In genomic region chr12:2877047-2877958, GRCh38 we compare ENCODE assay signal across 8 cellular contexts. TPM values are rescaled to one million over a fixed set of nuclear protein-coding genes. Genes with fewer than 3 reads are reported as not detected.
DNase-seq lines count a peak whose midpoint lies in the region; FAIRE-seq and TF ChIP-seq lines count a peak whose summit lies in the region.

Gene FOXM1 (minus strand): TSS chr12:2877174. CDS start chr12:2874478, 2,696 bp downstream.
Gene RHNO1 (plus strand): TSS chr12:2877223. CDS start chr12:2885367, 8,144 bp downstream.

- H3K27me3 Mint-ChIP-seq in neural crest cell (ENCODE audit: low read depth), result no peaks in the 10 kb centered on the region

- H3K4me3 ChIP-seq in fibroblast of villous mesenchyme (ENCODE audit: low read depth, low read length) (peak within 1 kb of the TSS; percentile 82), stomach (peak within 1 kb of the TSS; percentile 83 to 99 (median 95))

- DNase-seq in EL, result peak; percentile 87
- peak; percentile 89 for DNase-seq in H54 (ENCODE audit: insufficient read length, low spot score)
- peak; percentile 84 for DNase-seq in M059J (ENCODE audit: low read depth)
- peak; percentile 15 for DNase-seq in SHP77 treated with DMSO at 0.1 percent for 48 hours (lab: John Stamatoyannopoulos, UW)
- peak; percentile 71 for DNase-seq in activated gamma-delta T cell (lab: John Stamatoyannopoulos, UW)
- DNase-seq in fibroblast of villous mesenchyme (ENCODE audit: low read depth), result peak; percentile 89
- peak; percentile 88 for DNase-seq in neural crest cell (ENCODE audit: low read depth, low spot score)
- DNase-seq in stomach, result peak; percentile 93

- H3K4me1 Mint-ChIP-seq in neural crest cell, result peaks cover 45% of the 10 kb centered on the region

- H3K4me1 ChIP-seq in stomach, result peaks cover 16 to 35% (median 26%) of the 10 kb centered on the region in 4 donors

- H3K27me3 ChIP-seq in stomach, result no peaks in the 10 kb centered on the region

- H3K9me3 ChIP-seq in stomach, result no peaks in the 10 kb centered on the region

- peaks cover 0 to 5% (median 0%) of the 10 kb centered on the region in 4 donors for H3K36me3 ChIP-seq in stomach

- no peaks in the 10 kb centered on the region for H3K9me3 Mint-ChIP-seq in neural crest cell

- H3K36me3 Mint-ChIP-seq in neural crest cell (ENCODE audit: low read depth), result peaks cover 3% of the 10 kb centered on the region

- no peak for TF ChIP-seq EP300 in stomach (IDR thresholded peaks at IDR 0.05)

- intact Hi-C loops in stomach (cut with DNase I; ENCODE audit: low total_unique reads), result no loop called here

- peak within 1 kb of the TSS; percentile 98 for H3K4me3 Mint-ChIP-seq in neural crest cell

- TF ChIP-seq POLR2A in H54 (IDR thresholded peaks at IDR 0.05; ENCODE audit: low read depth, low read length) (peak; percentile 74; the same call in 1 of the 2 replicates), stomach (IDR thresholded peaks at IDR 0.05) (no peak)

- no peak for FAIRE-seq in H54 (lab: Jason Lieb, UNC)

- peak; percentile 6 for TF ChIP-seq CTCF in fibroblast of villous mesenchyme (IDR thresholded peaks at IDR 0.05; ENCODE audit: insufficient read depth, low read depth, low read length)
- no peak for TF ChIP-seq CTCF in neural crest cell (conservative IDR thresholded peaks at IDR 0.05)
- TF ChIP-seq CTCF in stomach (IDR thresholded peaks at IDR 0.05), result peak in 1 of 7 experiments; percentile 26

- whole genome bisulfite sequencing in stomach, 5 donors, result 0 to 1% (median 0%) methylated on average over 25 to 70 of the region's 70 CpGs

- peak within 1 kb of the TSS; percentile 94 to 98 (median 97) for H3K27ac ChIP-seq in stomach

- peak within 1 kb of the TSS; percentile 98 for H3K27ac Mint-ChIP-seq in neural crest cell (ENCODE audit: unreplicated experiment)

RNA-seq across cellular contexts. Expression of gene FOXM1, which starts in this region (rescaled TPM):
- 45.5 and 67.5 TPM in 2 replicates for total RNA-seq in M059J (2014; rRNA removed; shearing (Covaris generic))
- total RNA-seq in fibroblast of villous mesenchyme, result 16.4 and 17.7 TPM in 2 replicates
- 147 and 149 TPM in 2 replicates for total RNA-seq in neural crest cell
- total RNA-seq in stomach, result 10 to 100 TPM in 2 of 5 donors, 1 to 10 TPM in 2, not detected in 1; 3.5 to 23.2 (median 7.1) TPM
- 10 to 100 TPM in 1 of 3 donors, 1 to 10 TPM in 2; 3.7 to 10.5 (median 7.6) TPM for polyA plus RNA-seq in stomach

RNA-seq across cellular contexts. Expression of gene RHNO1, which starts in this region (rescaled TPM):
- total RNA-seq in M059J (2014; rRNA removed; shearing (Covaris generic)), result 68.6 and 69.4 TPM in 2 replicates
- total RNA-seq in fibroblast of villous mesenchyme, result 28.3 and 38.0 TPM in 2 replicates
- 55.5 and 60.5 TPM in 2 replicates for total RNA-seq in neural crest cell
- total RNA-seq in stomach, result 10 to 100 TPM in 2 of 5 donors, 1 to 10 TPM in 2, not detected in 1; 7.0 to 92.0 (median 14.1) TPM
- polyA plus RNA-seq in stomach, result 10 to 100 TPM; 12.7 to 18.4 (median 14.7) TPM

Comparison
In these comparisons a context has a peak if more than half of its experiments do, and no peak if none do; other contexts are left out.
1. Peak in every context shown above with its lines: DNase-seq, H3K4me3 ChIP-seq and H3K27ac ChIP-seq.
2. DNase-seq: peak in every context shown above with its lines; median percentile 93 in stomach; 89 in H54; 89 in fibroblast of villous mesenchyme; 88 in neural crest cell; 87 in EL; 84 in M059J; 71 in activated gamma-delta T cell; 15 in SHP77 treated with DMSO at 0.1 percent for 48 hours.